1 cellular context compared by ENCODE assay signal in genomic region chr18:35043207-35043606, GRCh38.
TF ChIP-seq lines count a peak whose summit lies in the region.

No MANE protein-coding gene starts in this region.

TF ChIP-seq in GM23338, 12 proteins besides CTCF, POLR2A, EP300 and RAD21 (continued from another document):
- TF ChIP-seq REST (IDR thresholded peaks at IDR 0.05; ENCODE audit: unreplicated experiment), result no peak
- TF ChIP-seq JUNB (IDR thresholded peaks at IDR 0.05; ENCODE audit: unreplicated experiment), result no peak
- no peak for TF ChIP-seq STAT1 (IDR thresholded peaks at IDR 0.05; ENCODE audit: unreplicated experiment)
- no peak for TF ChIP-seq ZNF331 (CRISPR knock-in tag; IDR thresholded peaks at IDR 0.05; ENCODE audit: low read depth)
- TF ChIP-seq POLR2AphosphoS5 (IDR thresholded peaks at IDR 0.05; ENCODE audit: low read depth), result no peak
- no peak for TF ChIP-seq EZH2phosphoT487 (IDR thresholded peaks at IDR 0.05; ENCODE audit: unreplicated experiment)
- no peak for TF ChIP-seq ETS1 (IDR thresholded peaks at IDR 0.05)
- no peak for TF ChIP-seq NANOG (IDR thresholded peaks at IDR 0.05; ENCODE audit: borderline replicate concordance)
- TF ChIP-seq ZNF114 (CRISPR knock-in tag; IDR thresholded peaks at IDR 0.05), result no peak
- no peak for TF ChIP-seq EZH2 (IDR thresholded peaks at IDR 0.05; ENCODE audit: low read depth, unreplicated experiment)
